ENCODE assay signal across 1 cellular context in the genomic region with DNA sequence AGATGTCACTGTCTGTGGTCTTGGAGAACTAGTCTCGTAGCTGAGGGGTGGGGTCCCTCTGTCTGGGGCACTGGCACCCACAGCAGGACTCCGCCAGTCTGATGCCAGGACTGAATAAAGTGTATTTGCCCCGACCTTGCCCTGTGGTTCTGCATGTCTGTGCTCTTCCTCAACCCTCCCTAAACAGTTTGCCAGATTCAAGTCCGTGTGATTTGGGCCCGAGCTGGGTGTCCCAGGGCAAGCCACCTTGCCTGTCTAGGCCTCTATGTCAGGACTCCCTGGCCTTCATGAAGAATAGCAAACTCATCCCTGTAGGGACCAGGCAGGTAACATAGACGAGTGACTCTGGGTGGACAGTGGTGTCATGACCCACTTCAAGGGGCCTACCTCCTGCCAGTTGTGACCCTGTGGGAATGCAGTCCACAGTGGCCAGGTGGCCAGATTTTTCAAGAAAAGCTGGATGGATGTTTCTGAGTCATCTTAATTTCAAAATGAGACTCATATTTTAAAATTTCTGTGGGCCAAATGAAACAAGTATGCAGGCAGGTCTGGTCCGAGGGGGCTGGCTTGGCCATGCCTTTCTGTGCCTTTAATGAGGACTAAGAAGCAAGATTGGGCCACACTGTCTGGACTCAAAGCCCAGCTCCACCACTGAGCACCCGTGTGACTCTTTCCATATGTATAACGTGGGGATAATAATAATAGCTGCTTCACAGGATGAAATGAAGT.
TF ChIP-seq lines count a peak whose summit lies in the region.

No MANE protein-coding gene starts in this region.

TF ChIP-seq in HCT116, 20 proteins besides CTCF, POLR2A, EP300 and RAD21 (continued from another document):
- no peak for TF ChIP-seq CBX3 (IDR thresholded peaks at IDR 0.05; ENCODE audit: low read depth)
- no peak for TF ChIP-seq CEBPB (IDR thresholded peaks at IDR 0.05; ENCODE audit: low read depth)
- no peak for TF ChIP-seq SIN3A (IDR thresholded peaks at IDR 0.05; ENCODE audit: low read depth)
- no peak for TF ChIP-seq EZH2 (IDR thresholded peaks at IDR 0.05)
- TF ChIP-seq EGR1 (IDR thresholded peaks at IDR 0.05; ENCODE audit: low read depth): no peak
- no peak for TF ChIP-seq TCF7L2 (IDR thresholded peaks at IDR 0.05; ENCODE audit: borderline replicate concordance, extremely low read depth, insufficient read depth, insufficient read length)
- TF ChIP-seq, protein P1, sequence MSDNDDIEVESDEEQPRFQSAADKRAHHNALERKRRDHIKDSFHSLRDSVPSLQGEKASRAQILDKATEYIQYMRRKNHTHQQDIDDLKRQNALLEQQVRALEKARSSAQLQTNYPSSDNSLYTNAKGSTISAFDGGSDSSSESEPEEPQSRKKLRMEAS (IDR thresholded peaks at IDR 0.05): no peak
